ENCODE assay signal across 37 cellular contexts in genomic region chr1:21691739-21692138, GRCh38. TPM values are rescaled to one million over a fixed set of nuclear protein-coding genes. Genes with fewer than 3 reads are reported as not detected.
"Had no signal": no experiment of that assay in that cellular context is flagged by ENCODE, and none has a peak within 500 bp of the region (broad histone marks: within the 10 kb centered on the region; RNA-seq: fewer than 3 reads in every experiment).

No MANE protein-coding gene starts in this region.

- ATAC-seq: activated CD8-positive, alpha-beta memory T cell treated with anti-CD3 and anti-CD28 coated beads, Interleukin-2, amount 10 ng/mL, durations not matched to agents 7 days and 5 days; activated T-cell treated with anti-CD3 and anti-CD28 coated beads, Interleukin-2, amount 50 U/mL, for 72 hours; activated T-helper 17 cell treated with anti-CD3 and anti-CD28 coated beads, Interleukin-2, amount 50 U/mL, for 72 hours; PC-3 had no signal

- H3K4me2 ChIP-seq: SK-N-SH had no signal

- H3K4me3 Mint-ChIP-seq: activated CD4-positive, alpha-beta memory T cell treated with anti-CD3 and anti-CD28 coated beads, Interleukin-2, amount 10 ng/mL, durations not matched to agents 7 days and 5 days; activated CD8-positive, alpha-beta memory T cell treated with anti-CD3 and anti-CD28 coated beads, Interleukin-2, amount 10 ng/mL, durations not matched to agents 7 days and 5 days; activated naive CD4-positive, alpha-beta T cell treated with anti-CD3 and anti-CD28 coated beads, Interleukin-2, amount 50 U/mL, for 24 hours; activated naive CD8-positive, alpha-beta T cell treated with anti-CD3 and anti-CD28 coated beads, Interleukin-2, amount 10 ng/mL, durations not matched to agents 7 days and 5 days; activated T-cell treated with anti-CD3 and anti-CD28 coated beads, Interleukin-2, amount 50 U/mL, for 72 hours; activated T-helper 17 cell treated with anti-CD3 and anti-CD28 coated beads, Interleukin-2, amount 50 U/mL, for 72 hours; brain; IgD-negative memory B cell; T-helper 1 cell treated with Interleukin-12 subunit alpha and Interleukin-12 subunit beta and Interleukin-4 antibody, amounts not matched to agents 30 μg/mL and 1 μg/mL, for 36 hours; T-helper 2 cell treated with Interferon-gamma antibody and Interleukin-4, amounts not matched to agents 5 μg/mL and 100 μg/mL, for 36 hours had no signal

- H3K4me1 ChIP-seq: Peyer's patch, SJSA1 had no signal

- H3K9me3 ChIP-seq: MG63, Peyer's patch, SJSA1, SK-N-SH had no signal

- H3K4me1 Mint-ChIP-seq: activated CD4-positive, alpha-beta memory T cell treated with anti-CD3 and anti-CD28 coated beads, Interleukin-2, amount 10 ng/mL, durations not matched to agents 7 days and 5 days; activated CD8-positive, alpha-beta memory T cell treated with anti-CD3 and anti-CD28 coated beads, Interleukin-2, amount 10 ng/mL, durations not matched to agents 7 days and 5 days; activated naive CD4-positive, alpha-beta T cell treated with anti-CD3 and anti-CD28 coated beads, Interleukin-2, amount 50 U/mL, for 24 hours; activated naive CD8-positive, alpha-beta T cell treated with anti-CD3 and anti-CD28 coated beads, Interleukin-2, amount 10 ng/mL, durations not matched to agents 7 days and 5 days; activated T-helper 17 cell treated with anti-CD3 and anti-CD28 coated beads, Interleukin-2, amount 50 U/mL, for 72 hours; brain; IgD-negative memory B cell had no signal

- H3K27me3 Mint-ChIP-seq: activated CD4-positive, alpha-beta memory T cell treated with anti-CD3 and anti-CD28 coated beads, Interleukin-2, amount 10 ng/mL, durations not matched to agents 7 days and 5 days; activated CD8-positive, alpha-beta memory T cell treated with anti-CD3 and anti-CD28 coated beads, Interleukin-2, amount 10 ng/mL, durations not matched to agents 7 days and 5 days; activated naive CD4-positive, alpha-beta T cell treated with anti-CD3 and anti-CD28 coated beads, Interleukin-2, amount 50 U/mL, for 24 hours; activated naive CD8-positive, alpha-beta T cell treated with anti-CD3 and anti-CD28 coated beads, Interleukin-2, amount 10 ng/mL, durations not matched to agents 7 days and 5 days; activated T-helper 17 cell treated with anti-CD3 and anti-CD28 coated beads, Interleukin-2, amount 50 U/mL, for 72 hours; brain; IgD-negative memory B cell had no signal

- H3K27ac Mint-ChIP-seq: activated CD4-positive, alpha-beta memory T cell treated with anti-CD3 and anti-CD28 coated beads, Interleukin-2, amount 10 ng/mL, durations not matched to agents 7 days and 5 days; activated CD8-positive, alpha-beta memory T cell treated with anti-CD3 and anti-CD28 coated beads, Interleukin-2, amount 10 ng/mL, durations not matched to agents 7 days and 5 days; activated naive CD8-positive, alpha-beta T cell treated with anti-CD3 and anti-CD28 coated beads, Interleukin-2, amount 10 ng/mL, durations not matched to agents 7 days and 5 days; activated T-cell treated with anti-CD3 and anti-CD28 coated beads, Interleukin-2, amount 50 U/mL, for 72 hours; activated T-helper 17 cell treated with anti-CD3 and anti-CD28 coated beads, Interleukin-2, amount 50 U/mL, for 72 hours; IgD-negative memory B cell; T-helper 1 cell treated with Interleukin-12 subunit alpha and Interleukin-12 subunit beta and Interleukin-4 antibody, amounts not matched to agents 30 μg/mL and 1 μg/mL, for 36 hours; T-helper 2 cell treated with Interferon-gamma antibody and Interleukin-4, amounts not matched to agents 5 μg/mL and 100 μg/mL, for 36 hours had no signal

- H3K27ac ChIP-seq: Peyer's patch, SJSA1 had no signal

- DNase-seq: activated CD4-positive, alpha-beta memory T cell treated with anti-CD3 and anti-CD28 coated beads, Interleukin-2, amount 10 ng/mL, durations not matched to agents 7 days and 5 days; activated CD4-positive, alpha-beta T cell treated with anti-CD3 and anti-CD28 coated beads for 4 hours; activated CD8-positive, alpha-beta memory T cell treated with anti-CD3 and anti-CD28 coated beads for 24 hours; activated CD8-positive, alpha-beta memory T cell treated with anti-CD3 and anti-CD28 coated beads, Interleukin-2, amount 10 ng/mL, durations not matched to agents 7 days and 5 days; activated CD8-positive, alpha-beta memory T cell treated with anti-CD3 and anti-CD28 coated beads, Interleukin-2, amount 50 U/mL, for 48 hours; activated effector memory CD4-positive, alpha-beta T cell treated with anti-CD3 and anti-CD28 coated beads, Interleukin-2, amount 50 U/mL, for 16 hours; activated naive CD4-positive, alpha-beta T cell treated with Interleukin-2 at 50 U/mL for 16 hours; activated naive CD8-positive, alpha-beta T cell treated with anti-CD3 and anti-CD28 coated beads, Interleukin-2, amount 10 ng/mL, durations not matched to agents 7 days and 5 days; activated T-cell treated with anti-CD3 and anti-CD28 coated beads, Interleukin-2, amount 50 U/mL, for 1 hour; activated T-cell treated with anti-CD3 and anti-CD28 coated beads, Interleukin-2, amount 50 U/mL, for 72 hours; anterior cingulate cortex; central memory CD4-positive, alpha-beta T cell; Karpas-422; KBM-7; MG63; NCI-H1048; NCI-H1105 treated with DMSO at 0.1 percent for 48 hours; NCI-H1436; NCI-H1694; NCI-H1930; NCI-H2081 treated with DMSO at 0.1 percent for 48 hours; NCI-H226; NCI-H446 treated with DMSO at 0.1 percent for 48 hours; NCI-H524; NCI-H69; PC-3; Peyer's patch; RPMI8226; SHP77 treated with DMSO at 0.1 percent for 48 hours; SK-N-SH had no signal

- H3K9ac ChIP-seq: SK-N-SH had no signal

- H3K4me3 ChIP-seq: MG63, Peyer's patch, SJSA1 had no signal

- H3K9me3 Mint-ChIP-seq: activated CD4-positive, alpha-beta memory T cell treated with anti-CD3 and anti-CD28 coated beads, Interleukin-2, amount 10 ng/mL, durations not matched to agents 7 days and 5 days; activated naive CD4-positive, alpha-beta T cell treated with anti-CD3 and anti-CD28 coated beads, Interleukin-2, amount 50 U/mL, for 24 hours; activated naive CD8-positive, alpha-beta T cell treated with anti-CD3 and anti-CD28 coated beads, Interleukin-2, amount 10 ng/mL, durations not matched to agents 7 days and 5 days; activated T-cell treated with anti-CD3 and anti-CD28 coated beads, Interleukin-2, amount 50 U/mL, for 72 hours; activated T-helper 17 cell treated with anti-CD3 and anti-CD28 coated beads, Interleukin-2, amount 50 U/mL, for 72 hours; IgD-negative memory B cell; T-helper 1 cell treated with Interleukin-12 subunit alpha and Interleukin-12 subunit beta and Interleukin-4 antibody, amounts not matched to agents 30 μg/mL and 1 μg/mL, for 36 hours; T-helper 2 cell treated with Interferon-gamma antibody and Interleukin-4, amounts not matched to agents 5 μg/mL and 100 μg/mL, for 36 hours had no signal

- H3K27me3 ChIP-seq: MG63, Peyer's patch, SJSA1 had no signal

RNA-seq across cellular contexts. Expression of gene RAP1GAP, which starts 22.6 kb away (rescaled TPM):
- polyA plus RNA-seq: IgD-negative memory B cell had no signal
